ENCODE assay signal across 8 cellular contexts in the genomic region with DNA sequence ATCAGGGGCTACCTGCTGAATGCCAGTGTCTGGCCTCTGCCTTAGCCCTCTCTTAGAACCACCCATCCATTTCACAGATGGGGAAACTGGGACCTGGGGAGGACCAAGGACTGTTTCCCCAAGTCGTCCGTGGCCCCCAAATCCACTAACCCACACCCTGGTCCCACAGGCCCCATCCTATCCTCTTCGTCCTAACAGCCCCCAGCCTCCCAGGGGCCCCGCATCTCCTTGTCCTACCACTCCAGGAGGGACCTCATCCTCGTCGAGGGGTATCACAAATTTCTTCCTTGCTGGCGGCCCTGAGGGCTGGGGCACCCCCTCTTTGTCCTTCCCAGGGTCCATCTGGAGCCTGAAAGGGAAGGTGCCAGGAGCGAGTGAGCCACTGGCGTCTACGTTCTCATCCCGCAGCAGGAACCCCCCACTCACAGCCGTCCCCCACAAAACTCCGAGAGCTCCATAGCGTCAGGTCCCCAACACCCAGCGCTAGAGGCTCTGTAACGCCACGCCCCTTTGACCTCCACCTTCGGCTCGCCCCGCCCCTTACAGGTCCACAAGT. TPM values are rescaled to one million over a fixed set of nuclear protein-coding genes. Genes with fewer than 3 reads are reported as not detected.
DNase-seq lines count a peak whose midpoint lies in the region; FAIRE-seq and TF ChIP-seq lines count a peak whose summit lies in the region.

No MANE protein-coding gene starts in this region.

- peak overlapping the region; percentile 92 for H3K4me3 Mint-ChIP-seq in activated naive CD4-positive, alpha-beta T cell treated with anti-CD3 and anti-CD28 coated beads, Interleukin-2, amount 50 U/mL, for 24 hours

- peak overlapping the region; percentile 75 for H3K9ac ChIP-seq in keratinocyte (ENCODE audit: control insufficient read depth, extremely low read depth, insufficient read depth, low read length)

- peaks cover 9% of the 10 kb centered on the region for H3K36me3 Mint-ChIP-seq in activated naive CD4-positive, alpha-beta T cell treated with anti-CD3 and anti-CD28 coated beads, Interleukin-2, amount 50 U/mL, for 24 hours

- FAIRE-seq in keratinocyte (lab: Jason Lieb, UNC), result peak; percentile 23

- peak; percentile 53 for DNase-seq in keratinocyte (ENCODE audit: low read depth, low spot score)
- DNase-seq in stimulated activated CD8-positive, alpha-beta memory T cell treated with anti-CD3 and anti-CD28 coated beads, Interleukin-7, amount 100 ng/mL, for 4 hours (ENCODE audit: low read depth in 2 of 2), result peak; percentile 76 to 79
- DNase-seq in KBM-7, result no peak
- DNase-seq in NCI-H345 treated with DMSO at 0.1 percent for 48 hours (lab: John Stamatoyannopoulos, UW; ENCODE audit: unreplicated experiment), result no peak
- no peak for DNase-seq in NCI-H2196 (lab: John Stamatoyannopoulos, UW; ENCODE audit: unreplicated experiment)
- no peak for DNase-seq in NCI-H748 treated with DMSO at 0.1 percent for 48 hours (lab: John Stamatoyannopoulos, UW)

- dilution Hi-C loops in keratinocyte (cut with MboI; ENCODE audit: extremely low pct_ligation_motif_present, low sequenced_read_pairs), result no loop called here

- in situ Hi-C loops in KBM-7 (cut with MboI; ENCODE audit: low pct_unique_long_range_greater_than_20kb, low sequenced_read_pairs), result no loop called here

- H3K27ac Mint-ChIP-seq in activated naive CD4-positive, alpha-beta T cell treated with anti-CD3 and anti-CD28 coated beads, Interleukin-2, amount 50 U/mL, for 24 hours, result peak overlapping the region; percentile 94

- no peaks in the 10 kb centered on the region for H3K27me3 Mint-ChIP-seq in activated naive CD4-positive, alpha-beta T cell treated with anti-CD3 and anti-CD28 coated beads, Interleukin-2, amount 50 U/mL, for 24 hours

- no peaks in the 10 kb centered on the region for H3K9me1 ChIP-seq in keratinocyte (ENCODE audit: control insufficient read depth, extremely low read depth, insufficient read depth, low read length)

- peaks cover 61% of the 10 kb centered on the region for H3K4me1 Mint-ChIP-seq in activated naive CD4-positive, alpha-beta T cell treated with anti-CD3 and anti-CD28 coated beads, Interleukin-2, amount 50 U/mL, for 24 hours

- no peak for TF ChIP-seq CTCF in keratinocyte (optimal IDR thresholded peaks at IDR 0.05 in 1 of 3, IDR thresholded peaks at IDR 0.05 in 1 of 3, conservative IDR thresholded peaks at IDR 0.05 in 1 of 3; ENCODE audit: extremely low read depth in 1 of 3, insufficient read depth in 2 of 3, low read length in 3 of 3)

- no peaks in the 10 kb centered on the region for H3K9me3 Mint-ChIP-seq in activated naive CD4-positive, alpha-beta T cell treated with anti-CD3 and anti-CD28 coated beads, Interleukin-2, amount 50 U/mL, for 24 hours

- H3K4me3 ChIP-seq in keratinocyte (ENCODE audit: control insufficient read depth in 2 of 3, extremely low read depth in 1 of 3, insufficient read depth in 2 of 3, low read depth in 1 of 3, low read length in 3 of 3), result peak overlapping the region; percentile 86 to 97 (median 91)

- H3K27me3 ChIP-seq in keratinocyte (ENCODE audit: control insufficient read depth, extremely low read depth, insufficient read depth, low read length), result no peaks in the 10 kb centered on the region

- no peak overlapping the region for H2AFZ ChIP-seq in keratinocyte (ENCODE audit: control insufficient read depth, low read length)

- H3K36me3 ChIP-seq in KOPT-K1 (ENCODE audit: insufficient read depth, low read length) (peaks cover 26% of the 10 kb centered on the region; the same call in 1 of the 2 replicates), keratinocyte (ENCODE audit: control insufficient read depth in 2 of 2, extremely low read depth in 1 of 2, insufficient read depth in 2 of 2, low read length in 2 of 2) (peaks cover 23 to 24% of the 10 kb centered on the region in 2 experiments)

- H4K20me1 ChIP-seq in keratinocyte (ENCODE audit: control insufficient read depth, extremely low read depth, insufficient read depth, low read length), result no peaks in the 10 kb centered on the region

- H3K27ac ChIP-seq in KOPT-K1 (ENCODE audit: low read depth, low read length, poor library complexity, severe bottlenecking) (peak overlapping the region; percentile 74), keratinocyte (ENCODE audit: control insufficient read depth, insufficient read depth, low read length) (peak overlapping the region; percentile 95)

- H3K79me2 ChIP-seq in keratinocyte (ENCODE audit: control insufficient read depth, insufficient read depth, low read length), result peaks cover 45% of the 10 kb centered on the region

- H3K4me1 ChIP-seq in keratinocyte (ENCODE audit: control insufficient read depth, extremely low read depth, insufficient read depth, low read length), result peaks cover 45% of the 10 kb centered on the region

- peak overlapping the region; percentile 74 for H3K4me2 ChIP-seq in keratinocyte (ENCODE audit: control insufficient read depth, extremely low read depth, insufficient read depth, low read depth, low read length)

- H3K9me3 ChIP-seq in KOPT-K1 (ENCODE audit: insufficient read depth, low read length, poor library complexity, severe bottlenecking) (no peaks in the 10 kb centered on the region), keratinocyte (ENCODE audit: control insufficient read depth, low read depth, low read length) (no peaks in the 10 kb centered on the region)

RNA-seq across cellular contexts. Expression of a gene that starts 0.6 kb away (rescaled TPM):
- polyA plus RNA-seq in keratinocyte, result 175 to 250 TPM (median 208 TPM) in 3 replicates
- polyA plus RNA-seq in keratinocyte (2011; ENCODE audit: low read depth), result 82.8 TPM
- 164 and 279 TPM in 2 replicates for polyA plus RNA-seq in keratinocyte (2011; cell fraction: cytosol; rRNA removed)
- 216 and 294 TPM in 2 replicates for polyA plus RNA-seq in keratinocyte (2011; cell fraction: nucleus; rRNA removed)
- 116 and 285 TPM in 2 replicates for polyA plus RNA-seq in keratinocyte (2012; ENCODE audit: low replicate concordance)
- polyA minus RNA-seq in keratinocyte, result 165 to 373 TPM (median 217 TPM) in 3 replicates
- 284 TPM for polyA minus RNA-seq in keratinocyte (2011; cell fraction: cytosol; rRNA and poly(A)+ RNA removed)
- 59.1 and 65.1 TPM in 2 replicates for polyA minus RNA-seq in keratinocyte (2011; cell fraction: nucleus; rRNA and poly(A)+ RNA removed)

RNA-seq across cellular contexts. Expression of a gene that starts 16.7 kb away (rescaled TPM):
- polyA plus RNA-seq in keratinocyte, result 8.0 to 16.8 TPM (median 9.8 TPM) in 3 replicates
- 7.1 TPM for polyA plus RNA-seq in keratinocyte (2011; ENCODE audit: low read depth)
- 5.9 and 10.6 TPM in 2 replicates for polyA plus RNA-seq in keratinocyte (2011; cell fraction: cytosol; rRNA removed)
- polyA plus RNA-seq in keratinocyte (2011; cell fraction: nucleus; rRNA removed), result 9.5 and 11.2 TPM in 2 replicates
- polyA plus RNA-seq in keratinocyte (2012; ENCODE audit: low replicate concordance), result 5.5 and 14.5 TPM in 2 replicates
- polyA minus RNA-seq in keratinocyte, result 2.8 to 8.4 TPM (median 2.9 TPM) in 3 replicates
- polyA minus RNA-seq in keratinocyte (2011; cell fraction: cytosol; rRNA and poly(A)+ RNA removed), result 8.4 TPM
- polyA minus RNA-seq in keratinocyte (2011; cell fraction: nucleus; rRNA and poly(A)+ RNA removed), result 5.2 and 5.7 TPM in 2 replicates

RNA-seq across cellular contexts. Expression of a gene that starts 18.2 kb away (rescaled TPM):
- 31.2 to 94.8 TPM (median 38.3 TPM) in 3 replicates for polyA plus RNA-seq in keratinocyte
- 90.7 TPM for polyA plus RNA-seq in keratinocyte (2011; ENCODE audit: low read depth)
- 63.8 and 111 TPM in 2 replicates for polyA plus RNA-seq in keratinocyte (2011; cell fraction: cytosol; rRNA removed)
- 184 and 244 TPM in 2 replicates for polyA plus RNA-seq in keratinocyte (2011; cell fraction: nucleus; rRNA removed)
- polyA plus RNA-seq in keratinocyte (2012; ENCODE audit: low replicate concordance), result 205 and 317 TPM in 2 replicates
- polyA minus RNA-seq in keratinocyte, result 45.6 to 117 TPM (median 49.2 TPM) in 3 replicates
- polyA minus RNA-seq in keratinocyte (2011; cell fraction: cytosol; rRNA and poly(A)+ RNA removed), result 168 TPM
- polyA minus RNA-seq in keratinocyte (2011; cell fraction: nucleus; rRNA and poly(A)+ RNA removed), result 82.1 and 99.1 TPM in 2 replicates

RNA-seq across cellular contexts. Expression of a gene that starts 44.7 kb away (rescaled TPM):
- 0.27 to 4.6 TPM (median 3.9 TPM) in 3 replicates for polyA plus RNA-seq in keratinocyte
- polyA plus RNA-seq in keratinocyte (2011; ENCODE audit: low read depth), result 7.5 TPM
- polyA plus RNA-seq in keratinocyte (2011; cell fraction: cytosol; rRNA removed), result 1.2 and 2.5 TPM in 2 replicates
- 69.0 and 109 TPM in 2 replicates for polyA plus RNA-seq in keratinocyte (2011; cell fraction: nucleus; rRNA removed)
- polyA plus RNA-seq in keratinocyte (2012; ENCODE audit: low replicate concordance), result 0.37 and 11.7 TPM in 2 replicates
- polyA minus RNA-seq in keratinocyte, result 2.9 to 15.1 TPM (median 9.2 TPM) in 3 replicates
- polyA minus RNA-seq in keratinocyte (2011; cell fraction: cytosol; rRNA and poly(A)+ RNA removed), result 1.7 TPM
- polyA minus RNA-seq in keratinocyte (2011; cell fraction: nucleus; rRNA and poly(A)+ RNA removed), result 41.5 and 54.1 TPM in 2 replicates

RNA-seq across cellular contexts. Expression of a gene that starts 52.7 kb away (rescaled TPM):
- 24.7 to 34.4 TPM (median 27.6 TPM) in 3 replicates for polyA plus RNA-seq in keratinocyte
- 2.9 TPM for polyA plus RNA-seq in keratinocyte (2011; ENCODE audit: low read depth)
- 24.4 and 26.6 TPM in 2 replicates for polyA plus RNA-seq in keratinocyte (2011; cell fraction: cytosol; rRNA removed)
- 51.5 and 59.4 TPM in 2 replicates for polyA plus RNA-seq in keratinocyte (2011; cell fraction: nucleus; rRNA removed)
- 7.5 and 32.9 TPM in 2 replicates for polyA plus RNA-seq in keratinocyte (2012; ENCODE audit: low replicate concordance)
- 34.5 to 96.1 TPM (median 45.2 TPM) in 3 replicates for polyA minus RNA-seq in keratinocyte
- 29.7 TPM for polyA minus RNA-seq in keratinocyte (2011; cell fraction: cytosol; rRNA and poly(A)+ RNA removed)
- 21.5 and 25.8 TPM in 2 replicates for polyA minus RNA-seq in keratinocyte (2011; cell fraction: nucleus; rRNA and poly(A)+ RNA removed)

Comparison
In these comparisons a context has a peak if more than half of its experiments do, and no peak if none do; other contexts are left out.
1. DNase-seq: peak in keratinocyte (single experiment) and stimulated activated CD8-positive, alpha-beta memory T cell treated with anti-CD3 and anti-CD28 coated beads, Interleukin-7, amount 100 ng/mL, for 4 hours (2 of 2); none in KBM-7 (single experiment), NCI-H345 treated with DMSO at 0.1 percent for 48 hours (single experiment), NCI-H2196 (single experiment) and NCI-H748 treated with DMSO at 0.1 percent for 48 hours (single experiment).